12 cellular contexts compared by ENCODE assay signal in genomic region chr4:1784395-1784788, GRCh38. TPM values are rescaled to one million over a fixed set of nuclear protein-coding genes. Genes with fewer than 3 reads are reported as not detected.
DNase-seq lines count a peak whose midpoint lies in the region; ATAC-seq and TF ChIP-seq lines count a peak whose summit lies in the region.
"Had no signal": no experiment of that assay in that cellular context is flagged by ENCODE, and none has a peak within 500 bp of the region (broad histone marks: within the 10 kb centered on the region; RNA-seq: fewer than 3 reads in every experiment).

No MANE protein-coding gene starts in this region.

- H3K9me3 Mint-ChIP-seq in activated T-helper 2 cell treated with anti-CD3 and anti-CD28 coated beads, Interferon-gamma antibody, Interleukin-2, Interleukin-4, amounts not matched to agents 10 μg/mL and 5 μg/mL and 100 μg/mL, durations not matched to agents 14 hours and 24 hours and 36 hours = no peaks in the 10 kb centered on the region
- H3K9me3 Mint-ChIP-seq: CD4-positive, CD25-positive, alpha-beta regulatory T cell had no signal

- ATAC-seq in right cardiac atrium (no peak), HG03521 (IDR thresholded peaks at IDR 0.05; ENCODE audit: unreplicated experiment) (no peak)
- ATAC-seq: PC-3 had no signal

- no peak overlapping the region for H3K4me3 Mint-ChIP-seq in activated T-helper 2 cell treated with anti-CD3 and anti-CD28 coated beads, Interferon-gamma antibody, Interleukin-2, Interleukin-4, amounts not matched to agents 10 μg/mL and 5 μg/mL and 100 μg/mL, durations not matched to agents 14 hours and 24 hours and 36 hours (ENCODE audit: low read depth)
- H3K4me3 Mint-ChIP-seq: CD4-positive, CD25-positive, alpha-beta regulatory T cell had no signal

- no peak for TF ChIP-seq CTCF in cardiac muscle cell (IDR thresholded peaks at IDR 0.05; ENCODE audit: low read depth, low read length)
- no peak for TF ChIP-seq CTCF in vagina (IDR thresholded peaks at IDR 0.05)

- no peaks in the 10 kb centered on the region for H3K4me1 Mint-ChIP-seq in activated T-helper 2 cell treated with anti-CD3 and anti-CD28 coated beads, Interferon-gamma antibody, Interleukin-2, Interleukin-4, amounts not matched to agents 10 μg/mL and 5 μg/mL and 100 μg/mL, durations not matched to agents 14 hours and 24 hours and 36 hours (ENCODE audit: low read depth)
- H3K4me1 Mint-ChIP-seq: CD4-positive, CD25-positive, alpha-beta regulatory T cell had no signal

- H3K4me3 ChIP-seq in cardiac muscle cell (no peak overlapping the region), right cardiac atrium (ENCODE audit: low read length) (no peak overlapping the region), vagina (no peak overlapping the region)

- H3K4me1 ChIP-seq in cardiac muscle cell (ENCODE audit: low read depth) = peaks cover 39% of the 10 kb centered on the region
- peaks cover 2% of the 10 kb centered on the region for H3K4me1 ChIP-seq in right cardiac atrium (ENCODE audit: control insufficient read depth, insufficient read depth, low read length)
- H3K4me1 ChIP-seq in vagina = peaks cover 55% of the 10 kb centered on the region

- no peaks in the 10 kb centered on the region for H3K9me3 ChIP-seq in cardiac muscle cell (ENCODE audit: low read depth)
- H3K9me3 ChIP-seq in right cardiac atrium (ENCODE audit: control insufficient read depth, low read length) = no peaks in the 10 kb centered on the region
- no peaks in the 10 kb centered on the region for H3K9me3 ChIP-seq in vagina

- H3K27me3 ChIP-seq in cardiac muscle cell = no peaks in the 10 kb centered on the region
- H3K27me3 ChIP-seq in right cardiac atrium (ENCODE audit: control insufficient read depth, insufficient read depth) = no peaks in the 10 kb centered on the region
- no peaks in the 10 kb centered on the region for H3K27me3 ChIP-seq in vagina

- H3K36me3 ChIP-seq in cardiac muscle cell (no peaks in the 10 kb centered on the region), vagina (no peaks in the 10 kb centered on the region)

- DNase-seq in cardiac muscle cell (ENCODE audit: low read depth in 1 of 2, low spot score in 1 of 2) (no peak), right cardiac atrium (no peak), cerebellum (ENCODE audit: low spot score) (peak; percentile 82), medulla oblongata (ENCODE audit: extremely low spot score) (peak; percentile 53), vagina (ENCODE audit: extremely low spot score in 2 of 2) (no peak)
- no peak for DNase-seq in activated CD4-positive, alpha-beta T cell treated with anti-CD3 and anti-CD28 coated beads, Interleukin-2, amount 50 U/mL, for 1 hour
- no peak for DNase-seq in activated T-helper 2 cell treated with anti-CD3 and anti-CD28 coated beads, Interferon-gamma antibody, Interleukin-2, Interleukin-4, amounts not matched to agents 10 μg/mL and 5 μg/mL and 100 μg/mL, durations not matched to agents 14 hours and 24 hours and 36 hours (ENCODE audit: low spot score)
- DNase-seq: CD4-positive, CD25-positive, alpha-beta regulatory T cell; HCEC 1CT; NCI-H1048; PC-3 had no signal

- H3K27me3 Mint-ChIP-seq in activated T-helper 2 cell treated with anti-CD3 and anti-CD28 coated beads, Interferon-gamma antibody, Interleukin-2, Interleukin-4, amounts not matched to agents 10 μg/mL and 5 μg/mL and 100 μg/mL, durations not matched to agents 14 hours and 24 hours and 36 hours (ENCODE audit: low read depth) = no peaks in the 10 kb centered on the region
- H3K27me3 Mint-ChIP-seq: CD4-positive, CD25-positive, alpha-beta regulatory T cell had no signal

- H3K27ac ChIP-seq in cardiac muscle cell = peak overlapping the region; percentile 89
- H3K27ac ChIP-seq in right cardiac atrium (ENCODE audit: low read length) = no peak overlapping the region
- H3K27ac ChIP-seq in vagina = peak overlapping the region; percentile 68

- no peak overlapping the region for H3K27ac Mint-ChIP-seq in activated T-helper 2 cell treated with anti-CD3 and anti-CD28 coated beads, Interferon-gamma antibody, Interleukin-2, Interleukin-4, amounts not matched to agents 10 μg/mL and 5 μg/mL and 100 μg/mL, durations not matched to agents 14 hours and 24 hours and 36 hours
- H3K27ac Mint-ChIP-seq: CD4-positive, CD25-positive, alpha-beta regulatory T cell had no signal

- no peaks in the 10 kb centered on the region for H3K36me3 Mint-ChIP-seq in activated T-helper 2 cell treated with anti-CD3 and anti-CD28 coated beads, Interferon-gamma antibody, Interleukin-2, Interleukin-4, amounts not matched to agents 10 μg/mL and 5 μg/mL and 100 μg/mL, durations not matched to agents 14 hours and 24 hours and 36 hours (ENCODE audit: low read depth)
- H3K36me3 Mint-ChIP-seq: CD4-positive, CD25-positive, alpha-beta regulatory T cell had no signal

- intact Hi-C loops in right cardiac atrium (cut with DNase I) (no loop called here), vagina (cut with DNase I) (no loop called here)
- intact Hi-C loops in activated T-helper 2 cell treated with anti-CD3 and anti-CD28 coated beads, Interferon-gamma antibody, Interleukin-2, Interleukin-4, amounts not matched to agents 10 μg/mL and 5 μg/mL and 100 μg/mL, durations not matched to agents 14 hours and 24 hours and 36 hours (cut with micrococcal nuclease) = no loop called here

- WGBS in right cardiac atrium = 79% methylated on average over 10 of the region's 10 CpGs

- TF ChIP-seq POLR2A in vagina (IDR thresholded peaks at IDR 0.05) = no peak

RNA-seq across cellular contexts. Expression of gene FGFR3, which starts 8.7 kb away (rescaled TPM):
- total RNA-seq in cardiac muscle cell (44.3 and 47.3 TPM in 2 replicates), right cardiac atrium (10 to 100 TPM in 1 of 4 donors, 1 to 10 TPM in 3; 6.4 to 17.5 (median 8.8) TPM), cerebellum (6.5 TPM), vagina (96.5 TPM)
- polyA plus RNA-seq in cardiac muscle cell (39.2 and 40.9 TPM in 2 replicates), right cardiac atrium (4.5 TPM)
- total RNA-seq in activated T-helper 2 cell treated with anti-CD3 and anti-CD28 coated beads, Interferon-gamma antibody, Interleukin-2, Interleukin-4, amounts not matched to agents 10 μg/mL and 5 μg/mL and 100 μg/mL, durations not matched to agents 14 hours and 24 hours and 36 hours = 0.67 and 0.80 TPM in 2 replicates
- polyA plus RNA-seq: CD4-positive, CD25-positive, alpha-beta regulatory T cell had no signal

Comparison
In these comparisons a context has a peak if more than half of its experiments do, and no peak if none do; other contexts are left out.
1. DNase-seq: peak in cerebellum (single experiment) and medulla oblongata (single experiment); none in cardiac muscle cell (0 of 2), right cardiac atrium (0 of 3), vagina (0 of 2), activated CD4-positive, alpha-beta T cell treated with anti-CD3 and anti-CD28 coated beads, Interleukin-2, amount 50 U/mL, for 1 hour (single experiment) and activated T-helper 2 cell treated with anti-CD3 and anti-CD28 coated beads, Interferon-gamma antibody, Interleukin-2, Interleukin-4, amounts not matched to agents 10 μg/mL and 5 μg/mL and 100 μg/mL, durations not matched to agents 14 hours and 24 hours and 36 hours (single experiment).